Comparison of ENCODE assay signal across 12 cellular contexts in the genomic region with DNA sequence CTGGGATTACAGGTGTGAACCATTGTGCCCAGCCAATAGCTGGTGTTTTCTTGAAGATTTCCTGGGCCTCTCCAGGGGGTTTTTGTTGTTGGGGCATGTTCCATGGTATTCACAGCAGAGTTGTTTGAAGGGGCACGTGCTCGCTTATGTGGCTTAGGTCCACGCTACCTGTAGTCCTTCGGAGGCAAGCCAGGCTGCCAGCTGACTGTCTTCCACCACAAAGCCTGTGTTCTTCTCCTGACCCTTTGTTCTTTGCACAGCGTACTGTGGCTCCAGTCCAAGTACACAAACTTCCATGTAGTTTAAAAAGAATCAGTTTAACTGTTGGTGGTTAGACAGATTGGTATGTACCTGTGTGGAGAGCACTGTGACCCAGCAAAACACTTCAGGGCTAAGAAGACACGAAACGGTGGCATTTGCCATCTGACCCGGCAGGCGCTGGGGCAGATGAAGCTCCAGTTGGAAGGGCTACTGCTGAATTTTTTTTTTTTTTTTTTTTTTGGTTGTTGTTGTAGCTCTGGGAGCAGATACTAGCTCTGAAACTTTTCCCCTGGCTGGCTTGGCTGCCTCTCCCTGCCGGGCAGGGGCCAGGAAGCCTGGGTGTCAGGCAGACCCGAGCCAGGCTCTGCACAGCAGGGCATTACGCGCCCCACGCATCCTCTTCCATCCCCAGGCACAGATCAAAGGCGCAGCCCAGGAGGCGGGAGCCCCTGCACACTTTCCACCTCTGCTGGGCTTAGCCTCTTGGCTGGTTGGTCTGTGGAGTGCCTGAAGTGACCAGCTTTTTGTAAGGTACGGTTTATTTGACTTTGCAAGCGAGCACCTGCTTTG. TPM values are rescaled to one million over a fixed set of nuclear protein-coding genes. Genes with fewer than 3 reads are reported as not detected.
A peak's percentile ranks its signal among the peaks of the same experiment; 100 is the strongest.
DNase-seq lines count a peak whose midpoint lies in the region; ATAC-seq and TF ChIP-seq lines count a peak whose summit lies in the region.
"Had no signal": no experiment of that assay in that cellular context is flagged by ENCODE, and none has a peak within 500 bp of the region (broad histone marks: within the 10 kb centered on the region; RNA-seq: fewer than 3 reads in every experiment).

No MANE protein-coding gene starts in this region.

- peak; percentile 1 for DNase-seq in NCI-H1436 (lab: John Stamatoyannopoulos, UW)
- no peak for DNase-seq in NCI-H1436 treated with DMSO at 0.1 percent for 48 hours (lab: John Stamatoyannopoulos, UW)
- DNase-seq in RWPE2 (ENCODE audit: low spot score) = no peak
- peak; percentile 48 for DNase-seq in iPS-NIHi7 (ENCODE audit: extremely low spot score)
- peak; percentile 90 for DNase-seq in testis
- no peak for DNase-seq in colonic mucosa
- no peak for DNase-seq in medulla oblongata (ENCODE audit: extremely low spot score)
- no peak for DNase-seq in putamen (ENCODE audit: low spot score)
- DNase-seq: activated CD4-positive, alpha-beta T cell treated with anti-CD3 and anti-CD28 coated beads, Interleukin-2, amount 50 U/mL, for 1 hour; IMR-90; upper lobe of left lung had no signal

- no peak overlapping the region for H3K27ac ChIP-seq in RWPE2 (ENCODE audit: poor library complexity, severe bottlenecking)
- peak overlapping the region; percentile 73 to 88 for H3K27ac ChIP-seq in testis
- H3K27ac ChIP-seq in colonic mucosa = no peak overlapping the region
- H3K27ac ChIP-seq: upper lobe of left lung had no signal

- no peak for TF ChIP-seq POLR2A in testis (IDR thresholded peaks at IDR 0.05)

- no peaks in the 10 kb centered on the region for H3K4me1 ChIP-seq in RWPE2 (ENCODE audit: insufficient read depth, poor library complexity, severe bottlenecking)
- peaks cover 45% of the 10 kb centered on the region for H3K4me1 ChIP-seq in testis
- no peaks in the 10 kb centered on the region for H3K4me1 ChIP-seq in colonic mucosa
- H3K4me1 ChIP-seq: A549, upper lobe of left lung had no signal

- peak; percentile 61; the same call in 2 of the 3 replicates for ATAC-seq in RWPE2 (ENCODE audit: low read depth)

- WGBS in testis, 2 donors = 23 to 33% methylated on average over 18 of the region's 18 CpGs

- no peaks in the 10 kb centered on the region for H3K36me3 ChIP-seq in RWPE2 (ENCODE audit: low read depth)
- H3K36me3 ChIP-seq in testis (ENCODE audit: low read depth, missing control alignments) = no peaks in the 10 kb centered on the region
- H3K36me3 ChIP-seq in colonic mucosa = no peaks in the 10 kb centered on the region
- H3K36me3 ChIP-seq: upper lobe of left lung had no signal

- intact Hi-C loops in testis (cut with DNase I; ENCODE audit: low total_unique reads) (no loop called here), colonic mucosa (cut with DNase I) (no loop called here)

- H3K4me3 ChIP-seq in RWPE2 (ENCODE audit: severe bottlenecking) = no peak overlapping the region
- peak overlapping the region; percentile 4 to 34 for H3K4me3 ChIP-seq in testis
- no peak overlapping the region for H3K4me3 ChIP-seq in colonic mucosa
- H3K4me3 ChIP-seq: A549, upper lobe of left lung had no signal

- H3K9ac ChIP-seq in colonic mucosa (ENCODE audit: low read depth in 2 of 2, low read length in 2 of 2) = no peak overlapping the region

- H3K27me3 ChIP-seq in RWPE2 (ENCODE audit: insufficient read depth, poor library complexity, severe bottlenecking) (peaks cover 34% of the 10 kb centered on the region), testis (no peaks in the 10 kb centered on the region), colonic mucosa (no peaks in the 10 kb centered on the region)
- H3K27me3 ChIP-seq: upper lobe of left lung had no signal

- TF ChIP-seq CTCF in RWPE2 (IDR thresholded peaks at IDR 0.05; ENCODE audit: poor library complexity, severe bottlenecking) = no peak
- no peak for TF ChIP-seq CTCF in testis (IDR thresholded peaks at IDR 0.05)
- no peak for TF ChIP-seq CTCF in colonic mucosa (IDR thresholded peaks at IDR 0.05)

- H3K9me3 ChIP-seq in RWPE2 (ENCODE audit: severe bottlenecking) (no peaks in the 10 kb centered on the region), testis (no peaks in the 10 kb centered on the region), colonic mucosa (no peaks in the 10 kb centered on the region)
- H3K9me3 ChIP-seq: A549, upper lobe of left lung had no signal

RNA-seq across cellular contexts. Expression of gene GREB1, which starts 5.7 kb away (rescaled TPM):
- total RNA-seq in testis (100 to 1,000 TPM in 1 of 2 donors, 10 to 100 TPM in 1; 91.0 to 136 TPM), colonic mucosa (1 to 10 TPM in 1 of 2 donors, under 1 TPM in 1; 0.77 to 1.1 TPM)
- 29.8 TPM for polyA plus RNA-seq in testis (ENCODE audit: insufficient read depth, low read depth, low replicate concordance)
- total RNA-seq: IMR-90 had no signal

Comparison
In these comparisons a context has a peak if more than half of its experiments do, and no peak if none do; other contexts are left out.
1. DNase-seq: peak in NCI-H1436 (single experiment), iPS-NIHi7 (single experiment) and testis (single experiment); none in NCI-H1436 treated with DMSO at 0.1 percent for 48 hours (single experiment), RWPE2 (single experiment), colonic mucosa (single experiment), medulla oblongata (single experiment) and putamen (single experiment).
2. H3K27ac ChIP-seq: peak in testis (2 of 2); none in RWPE2 (single experiment) and colonic mucosa (single experiment).
3. H3K4me3 ChIP-seq: peak in testis (2 of 2); none in RWPE2 (single experiment) and colonic mucosa (single experiment).
4. RNA of gene GREB1, which starts 5.7 kb away (total RNA-seq): 91.0 to 136 TPM in testis; 0.77 to 1.1 TPM in colonic mucosa; every median in the first group is over 10 times any median in the second.